Comparison of ENCODE assay signal across 10 cellular contexts in the genomic region with DNA sequence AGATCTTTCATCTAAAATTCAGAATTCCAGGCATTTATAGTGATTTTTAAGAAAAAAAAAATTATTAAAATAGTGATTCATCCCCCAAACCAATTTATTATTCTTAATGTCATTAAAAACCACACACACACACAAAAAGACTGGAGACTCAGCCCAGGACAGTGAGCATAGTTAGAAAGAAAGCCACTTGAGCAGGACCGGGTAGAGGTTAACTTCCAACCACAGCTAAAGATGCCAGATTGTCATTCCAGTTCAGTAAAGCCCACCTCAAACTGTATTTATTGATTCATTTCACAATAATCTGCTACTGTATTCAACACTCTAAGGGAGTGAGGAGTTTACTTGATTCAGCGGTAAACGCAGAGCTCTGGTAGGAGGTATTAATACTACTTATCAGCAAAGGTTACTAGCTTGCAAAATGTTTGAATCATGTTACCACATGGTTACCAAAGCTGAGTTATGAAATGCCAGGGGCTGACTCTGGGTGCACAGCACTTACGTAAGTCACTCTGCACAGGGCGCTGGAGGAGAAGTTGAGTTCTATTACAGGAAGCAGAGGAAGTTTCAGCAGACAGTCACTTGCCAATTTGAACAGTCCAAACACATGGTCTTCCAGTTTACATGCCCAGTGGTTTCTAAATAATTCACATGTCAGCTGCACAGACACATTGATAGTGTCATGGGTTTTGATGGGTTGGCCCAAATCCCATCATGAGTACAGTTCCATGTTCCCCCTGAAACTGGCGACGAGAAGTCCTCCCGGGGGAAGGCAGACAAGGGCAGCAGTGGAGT.
DNase-seq lines count a peak whose midpoint lies in the region; ATAC-seq and TF ChIP-seq lines count a peak whose summit lies in the region.
"Had no signal": no experiment of that assay in that cellular context is flagged by ENCODE, and none has a peak within 500 bp of the region (broad histone marks: within the 10 kb centered on the region; RNA-seq: fewer than 3 reads in every experiment).

No MANE protein-coding gene starts in this region.

- no peaks in the 10 kb centered on the region for H3K9me3 Mint-ChIP-seq in activated T-cell treated with anti-CD3 and anti-CD28 coated beads, Interleukin-2, amount 50 U/mL, for 24 hours

- DNase-seq in NCI-H460 (ENCODE audit: extremely low read depth, low read depth) (peak; percentile 8), fibroblast of lung (ENCODE audit: low read depth in 2 of 2) (peak; percentile 89 to 98), non-pigmented ciliary epithelial cell (ENCODE audit: low read depth) (peak; percentile 72), NCI-H69 (lab: John Stamatoyannopoulos, UW) (no peak), kidney glomerular epithelial cell (lab: John Stamatoyannopoulos, UW) (no peak)
- DNase-seq in activated T-cell treated with anti-CD3 and anti-CD28 coated beads, Interleukin-2, amount 50 U/mL, for 24 hours, result no peak
- DNase-seq: SK-N-SH had no signal

- H3K36me3 ChIP-seq in BLaER1 treated with 17β-estradiol and CSF1 and Interleukin-3, amounts not matched to agents 10 nM and 100 nM, result no peaks in the 10 kb centered on the region
- no peaks in the 10 kb centered on the region for H3K36me3 ChIP-seq in fibroblast of lung (ENCODE audit: control insufficient read depth, insufficient read depth, low read length)
- H3K36me3 ChIP-seq: ascending aorta had no signal

- H3K27ac Mint-ChIP-seq in activated T-cell treated with anti-CD3 and anti-CD28 coated beads, Interleukin-2, amount 50 U/mL, for 24 hours, result no peak overlapping the region

- no peak for TF ChIP-seq CTCF in fibroblast of lung (conservative IDR thresholded peaks at IDR 0.05 in 1 of 2, IDR thresholded peaks at IDR 0.05 in 1 of 2; ENCODE audit: low read depth in 1 of 2, low read length in 2 of 2)

- H3K4me1 ChIP-seq in BLaER1 treated with 17β-estradiol and CSF1 and Interleukin-3, amounts not matched to agents 10 nM and 100 nM, result peaks cover 43 to 52% (median 48%) of the 10 kb centered on the region in 10 experiments
- H3K4me1 ChIP-seq in fibroblast of lung (ENCODE audit: control insufficient read depth, extremely low read depth, insufficient read depth, low read length), result peaks cover 2% of the 10 kb centered on the region
- H3K4me1 ChIP-seq: ascending aorta had no signal

- H3K79me2 ChIP-seq in fibroblast of lung (ENCODE audit: control insufficient read depth, insufficient read depth, low read length), result no peaks in the 10 kb centered on the region

- peaks cover 5% of the 10 kb centered on the region for H3K4me1 Mint-ChIP-seq in activated T-cell treated with anti-CD3 and anti-CD28 coated beads, Interleukin-2, amount 50 U/mL, for 24 hours (ENCODE audit: low read depth)

- H4K20me1 ChIP-seq in BLaER1 treated with 17β-estradiol and CSF1 and Interleukin-3, amounts not matched to agents 10 nM and 100 nM, result no peaks in the 10 kb centered on the region
- no peaks in the 10 kb centered on the region for H4K20me1 ChIP-seq in fibroblast of lung (ENCODE audit: control insufficient read depth, extremely low read depth, insufficient read depth, low read length)

- H3K4me3 ChIP-seq in BLaER1 treated with 17β-estradiol and CSF1 and Interleukin-3, amounts not matched to agents 10 nM and 100 nM, result no peak overlapping the region
- no peak overlapping the region for H3K4me3 ChIP-seq in fibroblast of lung (replicated peaks in 1 of 4; ENCODE audit: control extremely low read depth in 1 of 4, insufficient read depth in 1 of 4, low read depth in 3 of 4, low read length in 4 of 4)
- H3K4me3 ChIP-seq: ascending aorta had no signal

- H3K4me2 ChIP-seq in BLaER1 treated with 17β-estradiol and CSF1 and Interleukin-3, amounts not matched to agents 10 nM and 100 nM, result peak overlapping the region; percentile 32 to 63 (median 47)
- no peak overlapping the region for H3K4me2 ChIP-seq in fibroblast of lung (ENCODE audit: extremely low read depth, insufficient read depth, low read length)
- H3K4me2 ChIP-seq: SK-N-SH had no signal

- H3K9me3 ChIP-seq in BLaER1 treated with 17β-estradiol and CSF1 and Interleukin-3, amounts not matched to agents 10 nM and 100 nM (replicated peaks in 1 of 11), result peaks cover 0 to 54% (median 10%) of the 10 kb centered on the region in 11 experiments; a peak in 10 of 22 replicates
- no peaks in the 10 kb centered on the region for H3K9me3 ChIP-seq in fibroblast of lung (ENCODE audit: control insufficient read depth, insufficient read depth, low read depth, low read length)
- H3K9me3 ChIP-seq: ascending aorta, SK-N-SH had no signal

- no peak overlapping the region for H2AFZ ChIP-seq in fibroblast of lung (ENCODE audit: low read length)

- H3K27me3 Mint-ChIP-seq in activated T-cell treated with anti-CD3 and anti-CD28 coated beads, Interleukin-2, amount 50 U/mL, for 24 hours, result peaks cover 4% of the 10 kb centered on the region

- H3K9ac ChIP-seq in BLaER1 treated with 17β-estradiol and CSF1 and Interleukin-3, amounts not matched to agents 10 nM and 100 nM, result peak overlapping the region in 8 of 11 experiments; percentile 26 to 65 (median 46); a peak in 13 of 22 replicates
- H3K9ac ChIP-seq in fibroblast of lung (ENCODE audit: insufficient read depth, low read length), result no peak overlapping the region
- H3K9ac ChIP-seq: SK-N-SH had no signal

- ATAC-seq in GM21717 (IDR thresholded peaks at IDR 0.05; ENCODE audit: unreplicated experiment), result no peak

- no peaks in the 10 kb centered on the region for H3K27me3 ChIP-seq in BLaER1 treated with 17β-estradiol and CSF1 and Interleukin-3, amounts not matched to agents 10 nM and 100 nM
- H3K27me3 ChIP-seq in fibroblast of lung (ENCODE audit: control insufficient read depth, insufficient read depth, low read length), result no peaks in the 10 kb centered on the region
- H3K27me3 ChIP-seq: ascending aorta had no signal

- H3K36me3 Mint-ChIP-seq in activated T-cell treated with anti-CD3 and anti-CD28 coated beads, Interleukin-2, amount 50 U/mL, for 24 hours (ENCODE audit: low read depth), result no peaks in the 10 kb centered on the region

- H3K27ac ChIP-seq in BLaER1 treated with 17β-estradiol and CSF1 and Interleukin-3, amounts not matched to agents 10 nM and 100 nM, result peak overlapping the region; percentile 62 to 82 (median 72)
- no peak overlapping the region for H3K27ac ChIP-seq in fibroblast of lung (ENCODE audit: insufficient read depth, low read length)
- H3K27ac ChIP-seq: ascending aorta had no signal

- no peak overlapping the region for H3K4me3 Mint-ChIP-seq in activated T-cell treated with anti-CD3 and anti-CD28 coated beads, Interleukin-2, amount 50 U/mL, for 24 hours

Comparison
In these comparisons a context has a peak if more than half of its experiments do, and no peak if none do; other contexts are left out.
1. DNase-seq: peak in NCI-H460 (single experiment), fibroblast of lung (2 of 2) and non-pigmented ciliary epithelial cell (single experiment); none in NCI-H69 (single experiment), activated T-cell treated with anti-CD3 and anti-CD28 coated beads, Interleukin-2, amount 50 U/mL, for 24 hours (single experiment) and kidney glomerular epithelial cell (single experiment).